8 cellular contexts compared by ENCODE assay signal in genomic region chr5:693271-694041, GRCh38. TPM values are rescaled to one million over a fixed set of nuclear protein-coding genes. Genes with fewer than 3 reads are reported as not detected.
DNase-seq lines count a peak whose midpoint lies in the region; ATAC-seq and TF ChIP-seq lines count a peak whose summit lies in the region.
"Not testable (repeated sequence)": the region's sequence is repeated elsewhere in the genome, so short reads cannot be mapped to it uniquely, and the experiment has no call there.

TPPP (minus strand) TSS chr5:693352; CDS start chr5:678060, 15,292 bp downstream.

- POLR2A ChIA-PET in CD4-positive, alpha-beta T cell (lab: Charles Lee), result interaction anchor here (1.0 kb wide), 2 partner anchors 65 to 199 kb away, joined by 3 to 5 read pairs; partner anchors contain the start of genes BRD9 and TRIP13

- H3K27ac Mint-ChIP-seq in CD4-positive, alpha-beta T cell; activated T-cell treated with anti-CD3 and anti-CD28 coated beads, Interleukin-2, amount 50 U/mL, for 72 hours: not testable (repeated sequence)

- not testable (repeated sequence) for TF ChIP-seq CTCF in CD4-positive, alpha-beta T cell (IDR thresholded peaks at IDR 0.05); Peyer's patch (IDR thresholded peaks at IDR 0.05)

- DNase-seq in CD4-positive, alpha-beta T cell, result peak; percentile 55 to 88 (median 79)
- DNase-seq in Peyer's patch, result peak; percentile 83 to 95 (median 93)
- DNase-seq in activated T-cell treated with anti-CD3 and anti-CD28 coated beads, Interleukin-2, amount 50 U/mL, for 72 hours, result peak; percentile 75 to 86
- DNase-seq in erythroblast (lab: John Stamatoyannopoulos, UW), result peak; percentile 79 to 87
- peak; percentile 84 for DNase-seq in middle frontal gyrus (ENCODE audit: extremely low spot score, low spot score)
- DNase-seq in stimulated activated CD4-positive, alpha-beta T cell treated with anti-CD3 and anti-CD28 coated beads, TNF-alpha, amount 100 ng/mL, for 48 hours (ENCODE audit: low read depth in 3 of 3), result peak; percentile 36 to 85 (median 71)

- H3K36me3 Mint-ChIP-seq in CD4-positive, alpha-beta T cell (ENCODE audit: low read depth); activated T-cell treated with anti-CD3 and anti-CD28 coated beads, Interleukin-2, amount 50 U/mL, for 72 hours (ENCODE audit: insufficient read depth in 2 of 2): not testable (repeated sequence)

- H3K4me3 ChIP-seq in HUES48 (ENCODE audit: low read depth, low read length) (peak within 1 kb of the TSS; percentile 56), Peyer's patch (peak within 1 kb of the TSS; percentile 44 to 95 (median 72))

- H3K27me3 Mint-ChIP-seq in CD4-positive, alpha-beta T cell; activated T-cell treated with anti-CD3 and anti-CD28 coated beads, Interleukin-2, amount 50 U/mL, for 72 hours (ENCODE audit: low read depth): not testable (repeated sequence)

- not testable (repeated sequence) for H3K9me3 Mint-ChIP-seq in CD4-positive, alpha-beta T cell; activated T-cell treated with anti-CD3 and anti-CD28 coated beads, Interleukin-2, amount 50 U/mL, for 72 hours

- H3K36me3 ChIP-seq in HUES48 (ENCODE audit: control insufficient read depth, insufficient read depth, low read length); Peyer's patch: not testable (repeated sequence)

- not testable (repeated sequence) for H3K4me1 ChIP-seq in HUES48 (ENCODE audit: control insufficient read depth, insufficient read depth, low read length); Peyer's patch

- not testable (repeated sequence) for H3K9ac ChIP-seq in HUES48 (ENCODE audit: low read depth, low read length)

- ATAC-seq in CD4-positive, alpha-beta T cell (ENCODE audit: poor library complexity), result peak; percentile 82
- ATAC-seq in GM21390 (IDR thresholded peaks at IDR 0.05; ENCODE audit: unreplicated experiment), result peak; percentile 60
- ATAC-seq in activated T-cell treated with anti-CD3 and anti-CD28 coated beads, Interleukin-2, amount 50 U/mL, for 72 hours (replicated peaks in 1 of 2), result peak; percentile 92 to 93

- H3K27ac ChIP-seq in CD4-positive, alpha-beta T cell (ENCODE audit: low read depth, low read length); HUES48 (ENCODE audit: low read depth, low read length): not testable (repeated sequence)
- peak within 1 kb of the TSS; percentile 31 to 90 (median 58) for H3K27ac ChIP-seq in Peyer's patch

- CTCF ChIA-PET in CD4-positive, alpha-beta T cell (lab: Charles Lee), result not testable (repeated sequence)

- H3K4me3 Mint-ChIP-seq in CD4-positive, alpha-beta T cell, result peak within 1 kb of the TSS; percentile 34
- H3K4me3 Mint-ChIP-seq in activated T-cell treated with anti-CD3 and anti-CD28 coated beads, Interleukin-2, amount 50 U/mL, for 72 hours, result peak within 1 kb of the TSS; percentile 56 to 76

- intact Hi-C loops in CD4-positive, alpha-beta T cell (cut with DNase I, micrococcal nuclease), result loop anchor here in 1 of 2 experiments (2.0 kb wide), 1 partner anchor 91 kb away; the partner anchor contains the start of gene ZDHHC11B

- H3K27me3 ChIP-seq in CD4-positive, alpha-beta T cell (ENCODE audit: control insufficient read depth, insufficient read depth, low read length); Peyer's patch: not testable (repeated sequence)
- peaks cover 17% of the 10 kb centered on the region for H3K27me3 ChIP-seq in HUES48 (ENCODE audit: control insufficient read depth, insufficient read depth, low read length)

- H3K4me1 Mint-ChIP-seq in CD4-positive, alpha-beta T cell (ENCODE audit: low read depth); activated T-cell treated with anti-CD3 and anti-CD28 coated beads, Interleukin-2, amount 50 U/mL, for 72 hours (ENCODE audit: low read depth): not testable (repeated sequence)

- not testable (repeated sequence) for H3K9me3 ChIP-seq in CD4-positive, alpha-beta T cell (ENCODE audit: control insufficient read depth, low read length); HUES48 (ENCODE audit: control insufficient read depth, insufficient read depth, low read length); Peyer's patch

- TF ChIP-seq POLR2A in Peyer's patch (IDR thresholded peaks at IDR 0.05), result peak; percentile 80 to 88
- TF ChIP-seq POLR2A in erythroblast (IDR thresholded peaks at IDR 0.05; ENCODE audit: low read length), result not testable (repeated sequence)

RNA-seq across cellular contexts. Expression of gene TPPP, which starts in this region (rescaled TPM):
- 1 to 10 TPM; 8.2 to 8.5 TPM for total RNA-seq in CD4-positive, alpha-beta T cell
- total RNA-seq in Peyer's patch, result 10 to 100 TPM in 3 of 4 donors, 1 to 10 TPM in 1; 7.4 to 60.5 (median 14.5) TPM
- under 1 TPM; 0.29 to 0.32 TPM for total RNA-seq in activated T-cell treated with anti-CD3 and anti-CD28 coated beads, Interleukin-2, amount 50 U/mL, for 72 hours

Comparison
In these comparisons a context has a peak if more than half of its experiments do, and no peak if none do; other contexts are left out.
1. RNA of gene TPPP (total RNA-seq): 7.4 to 60.5 TPM in Peyer's patch and 8.2 to 8.5 TPM in CD4-positive, alpha-beta T cell; 0.29 to 0.32 TPM in activated T-cell treated with anti-CD3 and anti-CD28 coated beads, Interleukin-2, amount 50 U/mL, for 72 hours; every median in the first group is over 4 times any median in the second.
2. Peak in DNase-seq and ATAC-seq in activated T-cell treated with anti-CD3 and anti-CD28 coated beads, Interleukin-2, amount 50 U/mL, for 72 hours; RNA of the gene not detected or under 1 TPM.
3. Peak in every context shown above with its lines, with median percentiles within 50 percentile points of each other: ATAC-seq and DNase-seq.